In genomic region chr7:66576646-66577045, GRCh38 we compare ENCODE assay signal across 17 cellular contexts. TPM values are rescaled to one million over a fixed set of nuclear protein-coding genes. Genes with fewer than 3 reads are reported as not detected.
DNase-seq lines count a peak whose midpoint lies in the region; ATAC-seq and TF ChIP-seq lines count a peak whose summit lies in the region.
"Had no signal": no experiment of that assay in that cellular context is flagged by ENCODE, and none has a peak within 500 bp of the region (broad histone marks: within the 10 kb centered on the region; RNA-seq: fewer than 3 reads in every experiment).

No MANE protein-coding gene starts in this region.

- H3K9me3 Mint-ChIP-seq in activated naive CD8-positive, alpha-beta T cell (ENCODE audit: low read depth), result no peaks in the 10 kb centered on the region
- no peaks in the 10 kb centered on the region for H3K9me3 Mint-ChIP-seq in activated naive CD8-positive, alpha-beta T cell treated with anti-CD3 and anti-CD28 coated beads, Interleukin-2, amount 50 U/mL, for 24 hours
- H3K9me3 Mint-ChIP-seq in naive thymus-derived CD4-positive, alpha-beta T cell, result no peaks in the 10 kb centered on the region

- CTCF ChIA-PET in naive thymus-derived CD4-positive, alpha-beta T cell (lab: Charles Lee), result no interaction called here
- CTCF ChIA-PET in PC-3 (lab: Charles Lee), result no interaction called here

- H3K4me1 Mint-ChIP-seq in activated naive CD8-positive, alpha-beta T cell (ENCODE audit: low read depth), result peaks cover 48% of the 10 kb centered on the region
- peaks cover 42% of the 10 kb centered on the region for H3K4me1 Mint-ChIP-seq in activated naive CD8-positive, alpha-beta T cell treated with anti-CD3 and anti-CD28 coated beads, Interleukin-2, amount 50 U/mL, for 24 hours
- H3K4me1 Mint-ChIP-seq in T-helper 17 cell, result peaks cover 37% of the 10 kb centered on the region
- H3K4me1 Mint-ChIP-seq in naive thymus-derived CD4-positive, alpha-beta T cell, result peaks cover 24 to 70% (median 45%) of the 10 kb centered on the region in 7 donors

- no peaks in the 10 kb centered on the region for H3K27me3 Mint-ChIP-seq in activated naive CD8-positive, alpha-beta T cell
- no peaks in the 10 kb centered on the region for H3K27me3 Mint-ChIP-seq in activated naive CD8-positive, alpha-beta T cell treated with anti-CD3 and anti-CD28 coated beads, Interleukin-2, amount 50 U/mL, for 24 hours
- no peaks in the 10 kb centered on the region for H3K27me3 Mint-ChIP-seq in T-helper 17 cell
- no peaks in the 10 kb centered on the region for H3K27me3 Mint-ChIP-seq in naive thymus-derived CD4-positive, alpha-beta T cell

- H3K36me3 Mint-ChIP-seq in activated naive CD8-positive, alpha-beta T cell, result peaks cover 6% of the 10 kb centered on the region
- H3K36me3 Mint-ChIP-seq in activated naive CD8-positive, alpha-beta T cell treated with anti-CD3 and anti-CD28 coated beads, Interleukin-2, amount 50 U/mL, for 24 hours (ENCODE audit: low read depth), result peaks cover 39% of the 10 kb centered on the region
- no peaks in the 10 kb centered on the region for H3K36me3 Mint-ChIP-seq in T-helper 17 cell (ENCODE audit: low read depth)
- peaks cover 0 to 38% (median 13%) of the 10 kb centered on the region in 5 donors for H3K36me3 Mint-ChIP-seq in naive thymus-derived CD4-positive, alpha-beta T cell

- peak overlapping the region; percentile 8 for H3K4me3 Mint-ChIP-seq in activated naive CD8-positive, alpha-beta T cell
- no peak overlapping the region for H3K4me3 Mint-ChIP-seq in activated naive CD8-positive, alpha-beta T cell treated with anti-CD3 and anti-CD28 coated beads, Interleukin-2, amount 50 U/mL, for 24 hours
- H3K4me3 Mint-ChIP-seq in T-helper 17 cell, result no peak overlapping the region
- peak overlapping the region in 1 of 10 donors; percentile 14 for H3K4me3 Mint-ChIP-seq in naive thymus-derived CD4-positive, alpha-beta T cell

- intact Hi-C loops in naive thymus-derived CD4-positive, alpha-beta T cell (cut with micrococcal nuclease), result loop anchor here in 1 of 2 donors (5.0 kb wide), 1 partner anchor 56 kb away; no protein-coding TSS in a partner anchor
- intact Hi-C loops in PC-3 (cut with micrococcal nuclease) (no loop called here), posterior vena cava (cut with DNase I) (no loop called here)

- H3K36me3 ChIP-seq in naive thymus-derived CD4-positive, alpha-beta T cell (ENCODE audit: control insufficient read depth in 2 of 3, insufficient read depth in 3 of 3, low read length in 3 of 3), result peaks cover 4 to 37% (median 10%) of the 10 kb centered on the region in 3 experiments
- H3K36me3 ChIP-seq in PC-3 (ENCODE audit: low read depth, low read length), result peaks cover 26% of the 10 kb centered on the region; the same call in 1 of the 2 replicates

- no peak overlapping the region for H3K27ac ChIP-seq in naive thymus-derived CD4-positive, alpha-beta T cell (ENCODE audit: low read depth, low read length)
- no peak overlapping the region for H3K27ac ChIP-seq in PC-3 (ENCODE audit: low read length)
- H3K27ac ChIP-seq: BLaER1 had no signal

- H3K4me1 ChIP-seq in naive thymus-derived CD4-positive, alpha-beta T cell (ENCODE audit: control insufficient read depth in 2 of 2, insufficient read depth in 2 of 2, low read length in 2 of 2), result peaks cover 3 to 4% of the 10 kb centered on the region in 2 donors
- H3K4me1 ChIP-seq in PC-3 (ENCODE audit: insufficient read depth, low read length), result no peaks in the 10 kb centered on the region

- H3K4me3 ChIP-seq in naive thymus-derived CD4-positive, alpha-beta T cell (ENCODE audit: low read length), result no peak overlapping the region
- H3K4me3 ChIP-seq in PC-3 (ENCODE audit: low read length), result no peak overlapping the region
- H3K4me3 ChIP-seq: BLaER1 had no signal

- H3K27ac Mint-ChIP-seq in activated naive CD8-positive, alpha-beta T cell, result peak overlapping the region; percentile 8
- H3K27ac Mint-ChIP-seq in activated naive CD8-positive, alpha-beta T cell treated with anti-CD3 and anti-CD28 coated beads, Interleukin-2, amount 50 U/mL, for 24 hours, result no peak overlapping the region
- peak overlapping the region; percentile 56 for H3K27ac Mint-ChIP-seq in T-helper 17 cell
- peak overlapping the region in 6 of 9 donors; percentile 17 to 87 (median 72) for H3K27ac Mint-ChIP-seq in naive thymus-derived CD4-positive, alpha-beta T cell

- BruUV-seq in PC-3 (replicated peaks; lab: Mats Ljungman, UMichigan), result no TSS peak

- no peak overlapping the region for H3K9ac ChIP-seq in PC-3 (ENCODE audit: low read length)
- H3K9ac ChIP-seq: BLaER1 had no signal

- no peak overlapping the region for H3K4me2 ChIP-seq in PC-3 (ENCODE audit: low read length)
- H3K4me2 ChIP-seq: BLaER1 had no signal

- POLR2A ChIA-PET in naive thymus-derived CD4-positive, alpha-beta T cell (lab: Charles Lee), result no interaction called here
- POLR2A ChIA-PET in PC-3 (lab: Charles Lee; ENCODE audit: unreplicated experiment), result no interaction called here

- H3F3A ChIP-seq in PC-3 (ENCODE audit: low read length, unreplicated experiment), result no peaks in the 10 kb centered on the region

- no peak for TF ChIP-seq CTCF in PC-3 (conservative IDR thresholded peaks at IDR 0.05; ENCODE audit: low read depth, low read length)

- H3K79me2 ChIP-seq in PC-3 (ENCODE audit: low read length), result peaks cover 85% of the 10 kb centered on the region

- no peak for DNase-seq in activated naive CD8-positive, alpha-beta T cell treated with anti-CD3 and anti-CD28 coated beads, Interleukin-2, amount 50 U/mL, for 24 hours
- DNase-seq in T-helper 17 cell (no peak), NCI-H1930 (lab: John Stamatoyannopoulos, UW) (no peak), NCI-H146 treated with DMSO at 0.1 percent for 48 hours (lab: John Stamatoyannopoulos, UW; ENCODE audit: unreplicated experiment) (no peak), PC-3 (no peak), posterior vena cava (ENCODE audit: low spot score) (no peak)
- DNase-seq in naive thymus-derived CD4-positive, alpha-beta T cell, result no peak
- DNase-seq: COR-L47, DMS153, IMR-90, MV-4-11, NCI-H1417, NCI-H2029 treated with DMSO at 0.1 percent for 48 hours, NCI-H774 had no signal

- no peaks in the 10 kb centered on the region for H3K27me3 ChIP-seq in naive thymus-derived CD4-positive, alpha-beta T cell (ENCODE audit: control insufficient read depth in 2 of 2, insufficient read depth in 2 of 2, low read length in 2 of 2)
- H3K27me3 ChIP-seq in PC-3 (ENCODE audit: low read length), result no peaks in the 10 kb centered on the region
- H3K27me3 ChIP-seq: BLaER1 had no signal

- H2AFZ ChIP-seq in PC-3 (ENCODE audit: low read length), result no peak overlapping the region

- no peak for ATAC-seq in activated naive CD8-positive, alpha-beta T cell treated with anti-CD3 and anti-CD28 coated beads, Interleukin-2, amount 50 U/mL, for 24 hours
- ATAC-seq in T-helper 17 cell (no peak), PC-3 (no peak)
- no peak for ATAC-seq in naive thymus-derived CD4-positive, alpha-beta T cell
- ATAC-seq: Panc1 had no signal

- H4K20me1 ChIP-seq in PC-3 (ENCODE audit: low read length), result peaks cover 7% of the 10 kb centered on the region; the same call in 1 of the 2 replicates

- H3K9me3 ChIP-seq in T-helper 17 cell (ENCODE audit: control insufficient read depth, low read length, poor library complexity, severe bottlenecking), result no peaks in the 10 kb centered on the region
- no peaks in the 10 kb centered on the region for H3K9me3 ChIP-seq in naive thymus-derived CD4-positive, alpha-beta T cell (ENCODE audit: control insufficient read depth in 2 of 3, low read length in 3 of 3)
- no peaks in the 10 kb centered on the region for H3K9me3 ChIP-seq in PC-3 (ENCODE audit: low read length)
- H3K9me3 ChIP-seq: BLaER1 had no signal

- no peaks in the 10 kb centered on the region for H3K9me2 ChIP-seq in PC-3 (replicated peaks; ENCODE audit: low read length)

RNA-seq across cellular contexts. Expression of gene KCTD7, which starts 52.0 kb away (rescaled TPM):
- total RNA-seq in T-helper 17 cell, result 10 to 100 TPM; 27.0 to 32.2 TPM
- 10 to 100 TPM; 22.9 to 43.6 (median 33.8) TPM for total RNA-seq in naive thymus-derived CD4-positive, alpha-beta T cell
- 10 to 100 TPM; 10.4 to 14.4 TPM for polyA plus RNA-seq in naive thymus-derived CD4-positive, alpha-beta T cell
- 5.5 and 7.4 TPM in 2 replicates for total RNA-seq in PC-3 (2014; rRNA removed)
- total RNA-seq in posterior vena cava, result 10 to 100 TPM in 1 of 2 donors, 1 to 10 TPM in 1; 8.8 to 10.1 TPM
